ENCODE assay signal across 9 cellular contexts in genomic region chr1:119447344-119447743, GRCh38. TPM values are rescaled to one million over a fixed set of nuclear protein-coding genes. Genes with fewer than 3 reads are reported as not detected.
"Had no signal": no experiment of that assay in that cellular context is flagged by ENCODE, and none has a peak within 500 bp of the region (broad histone marks: within the 10 kb centered on the region; RNA-seq: fewer than 3 reads in every experiment).

No MANE protein-coding gene starts in this region.

- DNase-seq: IMR-90, KBM-7, KG1 had no signal

- H3K4me1 Mint-ChIP-seq: IgD-negative memory B cell had no signal

- H3K4me3 Mint-ChIP-seq: IgD-negative memory B cell had no signal

- FAIRE-seq: HTR-8/SVneo, K562 had no signal

- ATAC-seq: K562 had no signal

- H3K9me3 Mint-ChIP-seq: IgD-negative memory B cell had no signal

- H3K27ac Mint-ChIP-seq: IgD-negative memory B cell had no signal

- H3K4me3 ChIP-seq: K562 had no signal

- H3K27ac ChIP-seq: HL-60 had no signal

- H3K36me3 Mint-ChIP-seq: IgD-negative memory B cell had no signal

RNA-seq across cellular contexts. Expression of gene HSD3B2, which starts 32.4 kb away (rescaled TPM):
- total RNA-seq: HT-29, HT1080, IMR-90 had no signal
- polyA plus RNA-seq: IgD-negative memory B cell, IMR-90, K562 had no signal

RNA-seq across cellular contexts. Expression of gene HSD3B1, which starts 59.7 kb away (rescaled TPM):
- total RNA-seq: HT-29, HT1080, IMR-90, K562 had no signal
- polyA plus RNA-seq: IgD-negative memory B cell, IMR-90, K562 had no signal
